ENCODE assay signal across 16 cellular contexts in genomic region chr11:76184551-76184993, GRCh38. TPM values are rescaled to one million over a fixed set of nuclear protein-coding genes. Genes with fewer than 3 reads are reported as not detected.
DNase-seq lines count a peak whose midpoint lies in the region; ATAC-seq and TF ChIP-seq lines count a peak whose summit lies in the region.
"Had no signal": no experiment of that assay in that cellular context is flagged by ENCODE, and none has a peak within 500 bp of the region (broad histone marks: within the 10 kb centered on the region; RNA-seq: fewer than 3 reads in every experiment).

No MANE protein-coding gene starts in this region.

- no peak for ATAC-seq in activated naive CD8-positive, alpha-beta T cell treated with anti-CD3 and anti-CD28 coated beads, Interleukin-2, amount 50 U/mL, for 24 hours
- ATAC-seq: mucosa of descending colon, Panc1 had no signal

- no peaks in the 10 kb centered on the region for H4K20me1 ChIP-seq in neural progenitor cell (ENCODE audit: low read depth)

- peaks cover 34% of the 10 kb centered on the region for H3K4me1 Mint-ChIP-seq in neural progenitor cell
- H3K4me1 Mint-ChIP-seq in activated naive CD8-positive, alpha-beta T cell treated with anti-CD3 and anti-CD28 coated beads, Interleukin-2, amount 50 U/mL, for 24 hours: no peaks in the 10 kb centered on the region
- H3K4me1 Mint-ChIP-seq: B cell had no signal

- no peaks in the 10 kb centered on the region for H3K27me3 ChIP-seq in neural progenitor cell

- peak; percentile 63 for DNase-seq in EL
- peak; percentile 71 for DNase-seq in NCI-H69 (lab: John Stamatoyannopoulos, UW)
- peak; percentile 67 for DNase-seq in fibroblast of pulmonary artery (ENCODE audit: low read depth)
- no peak for DNase-seq in neural progenitor cell (ENCODE audit: low spot score)
- no peak for DNase-seq in stimulated activated CD4-positive, alpha-beta T cell treated with anti-CD3 and anti-CD28 coated beads, Interleukin-4, amount 100 ng/mL, for 4 hours
- no peak for DNase-seq in activated naive CD8-positive, alpha-beta T cell treated with anti-CD3 and anti-CD28 coated beads, Interleukin-2, amount 50 U/mL, for 24 hours
- DNase-seq in NCI-H187 treated with DMSO at 0.1 percent for 48 hours (lab: John Stamatoyannopoulos, UW): no peak
- no peak for DNase-seq in NCI-H774 (lab: John Stamatoyannopoulos, UW)
- DNase-seq: activated gamma-delta T cell, mucosa of descending colon, NCI-H2227 treated with DMSO at 0.1 percent for 48 hours had no signal

- H3K4me3 Mint-ChIP-seq in neural progenitor cell: no peak overlapping the region
- no peak overlapping the region for H3K4me3 Mint-ChIP-seq in activated naive CD8-positive, alpha-beta T cell treated with anti-CD3 and anti-CD28 coated beads, Interleukin-2, amount 50 U/mL, for 24 hours
- H3K4me3 Mint-ChIP-seq: B cell had no signal

- H3K79me2 ChIP-seq in neural progenitor cell (ENCODE audit: low read depth): no peaks in the 10 kb centered on the region

- H3K27me3 Mint-ChIP-seq in neural progenitor cell (ENCODE audit: insufficient read depth, low read depth): peaks cover 13% of the 10 kb centered on the region
- H3K27me3 Mint-ChIP-seq in activated naive CD8-positive, alpha-beta T cell treated with anti-CD3 and anti-CD28 coated beads, Interleukin-2, amount 50 U/mL, for 24 hours: peaks cover 2% of the 10 kb centered on the region
- H3K27me3 Mint-ChIP-seq: B cell had no signal

- peak overlapping the region; percentile 57 for H3K27ac Mint-ChIP-seq in neural progenitor cell
- H3K27ac Mint-ChIP-seq in activated naive CD8-positive, alpha-beta T cell treated with anti-CD3 and anti-CD28 coated beads, Interleukin-2, amount 50 U/mL, for 24 hours: no peak overlapping the region
- H3K27ac Mint-ChIP-seq: B cell had no signal

- no peak overlapping the region for H3K4me3 ChIP-seq in fibroblast of pulmonary artery (replicated peaks; ENCODE audit: low read depth, low read length)
- no peak overlapping the region for H3K4me3 ChIP-seq in neural progenitor cell
- H3K4me3 ChIP-seq: HAP-1, mucosa of descending colon had no signal

- no peak overlapping the region for H3K27ac ChIP-seq in neural progenitor cell

- H3K9me3 ChIP-seq in neural progenitor cell (ENCODE audit: low read depth): no peaks in the 10 kb centered on the region
- H3K9me3 ChIP-seq: HAP-1, mucosa of descending colon had no signal

- no peak overlapping the region for H3K4me2 ChIP-seq in neural progenitor cell

- no peaks in the 10 kb centered on the region for H3K9me3 Mint-ChIP-seq in neural progenitor cell
- H3K9me3 Mint-ChIP-seq in activated naive CD8-positive, alpha-beta T cell treated with anti-CD3 and anti-CD28 coated beads, Interleukin-2, amount 50 U/mL, for 24 hours: no peaks in the 10 kb centered on the region

- H3K36me3 ChIP-seq in neural progenitor cell: no peaks in the 10 kb centered on the region
- H3K36me3 ChIP-seq: HAP-1 had no signal

- H3K4me1 ChIP-seq in neural progenitor cell: no peaks in the 10 kb centered on the region
- H3K4me1 ChIP-seq: HAP-1 had no signal

- no peaks in the 10 kb centered on the region for H3K36me3 Mint-ChIP-seq in neural progenitor cell
- H3K36me3 Mint-ChIP-seq in activated naive CD8-positive, alpha-beta T cell treated with anti-CD3 and anti-CD28 coated beads, Interleukin-2, amount 50 U/mL, for 24 hours (ENCODE audit: low read depth): no peaks in the 10 kb centered on the region

- no peak overlapping the region for H3K9ac ChIP-seq in neural progenitor cell

- no peak for TF ChIP-seq CTCF in fibroblast of pulmonary artery (IDR thresholded peaks at IDR 0.05; ENCODE audit: low read length, missing control alignments)
- no peak for TF ChIP-seq CTCF in neural progenitor cell (IDR thresholded peaks at IDR 0.05)

- no peaks in the 10 kb centered on the region for H3F3A ChIP-seq in neural progenitor cell (ENCODE audit: low read depth)

- H2AFZ ChIP-seq in neural progenitor cell (replicated peaks): peak overlapping the region; percentile 19

RNA-seq across cellular contexts. Expression of gene WNT11, which starts 21.7 kb away (rescaled TPM):
- 0.26 and 0.59 TPM in 2 replicates for total RNA-seq in neural progenitor cell (ENCODE audit: low replicate concordance)
- total RNA-seq: bronchial epithelial cell, MCF 10A had no signal

Comparison
In these comparisons a context has a peak if more than half of its experiments do, and no peak if none do; other contexts are left out.
1. DNase-seq: peak in EL (single experiment), NCI-H69 (single experiment) and fibroblast of pulmonary artery (single experiment); none in neural progenitor cell (single experiment), stimulated activated CD4-positive, alpha-beta T cell treated with anti-CD3 and anti-CD28 coated beads, Interleukin-4, amount 100 ng/mL, for 4 hours (0 of 2), activated naive CD8-positive, alpha-beta T cell treated with anti-CD3 and anti-CD28 coated beads, Interleukin-2, amount 50 U/mL, for 24 hours (single experiment), NCI-H187 treated with DMSO at 0.1 percent for 48 hours (single experiment) and NCI-H774 (single experiment).